Comparison of ENCODE assay signal across 8 cellular contexts in genomic region chr1:26820784-26821269, GRCh38. TPM values are rescaled to one million over a fixed set of nuclear protein-coding genes. Genes with fewer than 3 reads are reported as not detected.
DNase-seq lines count a peak whose midpoint lies in the region; ATAC-seq and TF ChIP-seq lines count a peak whose summit lies in the region.

No MANE protein-coding gene starts in this region.

- ATAC-seq in GM18858 (IDR thresholded peaks at IDR 0.05; ENCODE audit: unreplicated experiment) (peak; percentile 78), HG03064 (IDR thresholded peaks at IDR 0.05; ENCODE audit: low read depth, unreplicated experiment) (peak; percentile 80), lung (ENCODE audit: insufficient read depth, low FRiP score) (peak; percentile 41)

- no peak overlapping the region for H2AFZ ChIP-seq in SU-DHL-6 (ENCODE audit: low read depth, low read length, severe bottlenecking)

- peaks cover 11% of the 10 kb centered on the region for H3F3A ChIP-seq in SU-DHL-6 (ENCODE audit: insufficient read depth)

- no peaks in the 10 kb centered on the region for H3K36me3 ChIP-seq in SU-DHL-6 (ENCODE audit: low read length)
- H3K36me3 ChIP-seq in lung (ENCODE audit: control insufficient read depth in 2 of 2, insufficient read depth in 2 of 2, low read length in 2 of 2): no peaks in the 10 kb centered on the region

- no peaks in the 10 kb centered on the region for H3K9me2 ChIP-seq in SU-DHL-6 (replicated peaks; ENCODE audit: insufficient read depth, low read length)

- H3K4me1 ChIP-seq in lung (ENCODE audit: control insufficient read depth in 2 of 2, insufficient read depth in 2 of 2, low read length in 2 of 2): peaks cover 0 to 2% of the 10 kb centered on the region in 2 donors

- DNase-seq in lung (ENCODE audit: low spot score) (no peak), NCI-H146 treated with DMSO at 0.1 percent for 48 hours (lab: John Stamatoyannopoulos, UW; ENCODE audit: unreplicated experiment) (no peak), NCI-H526 treated with DMSO at 0.1 percent for 48 hours (lab: John Stamatoyannopoulos, UW) (no peak)
- no peak for DNase-seq in stimulated activated CD4-positive, alpha-beta T cell treated with anti-CD3 and anti-CD28 coated beads, Interleukin-4, amount 100 ng/mL, for 24 hours

- H3K79me2 ChIP-seq in SU-DHL-6 (ENCODE audit: insufficient read depth, low read length): no peaks in the 10 kb centered on the region

- no peaks in the 10 kb centered on the region for H4K20me1 ChIP-seq in SU-DHL-6 (ENCODE audit: low read depth, low read length)

- peak overlapping the region; percentile 43 for H3K4me2 ChIP-seq in SU-DHL-6 (ENCODE audit: low read depth, low read length, poor library complexity, severe bottlenecking)

- 29 to 53% methylated on average over 4 of the region's 4 CpGs for WGBS in lung, 2 donors

- H3K9me3 ChIP-seq in SU-DHL-6 (ENCODE audit: insufficient read depth, low read length) (no peaks in the 10 kb centered on the region), lung (ENCODE audit: control insufficient read depth in 2 of 2, insufficient read depth in 1 of 2, low read length in 1 of 2) (no peaks in the 10 kb centered on the region)

- peak; percentile 16; the same call in 1 of the 2 replicates for TF ChIP-seq CTCF in 22Rv1 (IDR thresholded peaks at IDR 0.05)
- TF ChIP-seq CTCF in SU-DHL-6 (IDR thresholded peaks at IDR 0.05; ENCODE audit: insufficient read depth, low read length, poor library complexity, severe bottlenecking): peak; percentile 55
- peak; percentile 16 for TF ChIP-seq CTCF in lung (IDR thresholded peaks at IDR 0.05; ENCODE audit: control extremely low read depth, extremely low read depth)

- H3K27me3 ChIP-seq in SU-DHL-6 (ENCODE audit: low read length): no peaks in the 10 kb centered on the region
- no peaks in the 10 kb centered on the region for H3K27me3 ChIP-seq in lung (ENCODE audit: control insufficient read depth, insufficient read depth)

- no peak overlapping the region for H3K9ac ChIP-seq in SU-DHL-6 (ENCODE audit: low read length)

- H3K4me3 ChIP-seq in SU-DHL-6 (ENCODE audit: insufficient read depth, low read length, poor library complexity, severe bottlenecking): no peak overlapping the region
- H3K4me3 ChIP-seq in lung: no peak overlapping the region

- H3K27ac ChIP-seq in 22Rv1: no peak overlapping the region
- peak overlapping the region; percentile 53 for H3K27ac ChIP-seq in SU-DHL-6 (ENCODE audit: low read depth, low read length)
- no peak overlapping the region for H3K27ac ChIP-seq in lung (ENCODE audit: low read depth in 1 of 2, low read length in 1 of 2)

RNA-seq across cellular contexts. Expression of gene ZDHHC18, which starts 5.7 kb away (rescaled TPM):
- total RNA-seq in lung: 10 to 100 TPM; 11.6 to 23.6 TPM
- 10 to 100 TPM; 13.0 to 39.1 TPM for polyA plus RNA-seq in lung

RNA-seq across cellular contexts. Expression of gene PIGV, which starts 33.1 kb away (rescaled TPM):
- total RNA-seq in lung: 10 to 100 TPM; 14.3 TPM
- polyA plus RNA-seq in lung: 10 to 100 TPM in 1 of 2 donors, 1 to 10 TPM in 1; 6.8 to 11.8 TPM

RNA-seq across cellular contexts. Expression of gene SFN, which starts 42.1 kb away (rescaled TPM):
- total RNA-seq in lung: 100 to 1,000 TPM in 1 of 2 donors, 1 to 10 TPM in 1; 1.4 to 118 TPM
- 100 to 1,000 TPM in 1 of 2 donors, 10 to 100 TPM in 1; 99.4 to 178 TPM for polyA plus RNA-seq in lung
